31 cellular contexts compared by ENCODE assay signal in genomic region chr7:23161502-23161901, GRCh38.
"Had no signal": no experiment of that assay in that cellular context is flagged by ENCODE, and none has a peak within 500 bp of the region (broad histone marks: within the 10 kb centered on the region; RNA-seq: fewer than 3 reads in every experiment).

No MANE protein-coding gene starts in this region.

- H3K27ac ChIP-seq: neural progenitor cell, ovary, parathyroid adenoma, psoas muscle, right lobe of liver, sigmoid colon, spleen, suprapubic skin, testis, tibial artery, transverse colon, upper lobe of right lung, uterus had no signal

- H3K27me3 ChIP-seq: neural progenitor cell, ovary, right lobe of liver, sigmoid colon, spleen, suprapubic skin, testis, tibial artery, transverse colon, upper lobe of right lung, uterus had no signal

- H3K4me3 ChIP-seq: neural progenitor cell, ovary, psoas muscle, right lobe of liver, sigmoid colon, smooth muscle cell, spleen, suprapubic skin, testis, tibial artery, transverse colon, upper lobe of right lung, uterus had no signal

- H3K27ac Mint-ChIP-seq: natural killer cell; nephron; neural progenitor cell; progenitor cell of endocrine pancreas; stimulated activated memory B cell treated with anti-CD40 and anti-IgM and Interleukin-4, amounts not matched to agents 10 μg/mL and 1 μg/mL and 100 μg/mL, for 72 hours; stimulated activated naive CD8-positive, alpha-beta T cell treated with anti-CD3 and anti-CD28 coated beads, Interleukin-15, amount 100 ng/mL, for 72 hours; type B pancreatic cell had no signal

- ATAC-seq: natural killer cell; psoas muscle; right cardiac atrium; right lobe of liver; stimulated activated memory B cell treated with anti-CD40 and anti-IgM and Interleukin-4, amounts not matched to agents 10 μg/mL and 1 μg/mL and 100 μg/mL, for 72 hours; stimulated activated naive CD8-positive, alpha-beta T cell treated with anti-CD3 and anti-CD28 coated beads, Interleukin-15, amount 100 ng/mL, for 72 hours; stimulated activated naive CD8-positive, alpha-beta T cell treated with anti-CD3 and anti-CD28 coated beads, Interleukin-15, Interleukin-2, amounts not matched to agents 100 U/mL and 50 U/mL, for 24 hours; upper lobe of right lung had no signal

- H3K36me3 ChIP-seq: neural progenitor cell, ovary, right lobe of liver, transverse colon, uterus had no signal

- DNase-seq: natural killer cell; occipital lobe; ovary; posterior cingulate gyrus; psoas muscle; right cardiac atrium; right lobe of liver; sigmoid colon; spleen; stimulated activated CD4-positive, alpha-beta T cell treated with anti-CD3 and anti-CD28 coated beads, Interleukin-12 subunit alpha, Interleukin-12 subunit beta, amount 100 ng/mL, for 4 hours; stimulated activated CD4-positive, alpha-beta T cell treated with anti-CD3 and anti-CD28 coated beads, Interleukin-1b, Interleukin-23, amount 100 ng/mL, for 48 hours; stimulated activated CD4-positive, alpha-beta T cell treated with anti-CD3 and anti-CD28 coated beads, Interleukin-4, amount 100 ng/mL, for 1 hour; stimulated activated CD4-positive, alpha-beta T cell treated with anti-CD3 and anti-CD28 coated beads, Interleukin-4, amount 100 ng/mL, for 4 hours; stimulated activated CD8-positive, alpha-beta memory T cell treated with anti-CD3 and anti-CD28 coated beads, Interleukin-4, amount 100 ng/mL, for 48 hours; stimulated activated naive CD4-positive, alpha-beta T cell; stimulated activated naive CD8-positive, alpha-beta T cell treated with anti-CD3 and anti-CD28 coated beads, Interleukin-15, amount 100 ng/mL, for 72 hours; stimulated activated naive CD8-positive, alpha-beta T cell treated with anti-CD3 and anti-CD28 coated beads, Interleukin-15, Interleukin-2, amounts not matched to agents 100 U/mL and 50 U/mL, for 24 hours; substantia nigra; testis; tibial artery; transverse colon; upper lobe of right lung; uterus had no signal

- H3K4me3 Mint-ChIP-seq: natural killer cell; nephron; neural progenitor cell; stimulated activated memory B cell treated with anti-CD40 and anti-IgM and Interleukin-4, amounts not matched to agents 10 μg/mL and 1 μg/mL and 100 μg/mL, for 72 hours; stimulated activated naive CD8-positive, alpha-beta T cell treated with anti-CD3 and anti-CD28 coated beads, Interleukin-15, amount 100 ng/mL, for 72 hours; type B pancreatic cell had no signal

- H3K4me1 Mint-ChIP-seq: natural killer cell; nephron; neural progenitor cell; stimulated activated memory B cell treated with anti-CD40 and anti-IgM and Interleukin-4, amounts not matched to agents 10 μg/mL and 1 μg/mL and 100 μg/mL, for 72 hours; stimulated activated naive CD8-positive, alpha-beta T cell treated with anti-CD3 and anti-CD28 coated beads, Interleukin-15, amount 100 ng/mL, for 72 hours had no signal

- H3K9me3 ChIP-seq: ovary, psoas muscle, right lobe of liver, sigmoid colon, spleen, suprapubic skin, testis, tibial artery, transverse colon, upper lobe of right lung, uterus had no signal

- H3K36me3 Mint-ChIP-seq: natural killer cell had no signal

- H3K4me1 ChIP-seq: neural progenitor cell, parathyroid adenoma, right lobe of liver, sigmoid colon, spleen, suprapubic skin, tibial artery, transverse colon, upper lobe of right lung, uterus had no signal

- H3K27me3 Mint-ChIP-seq: progenitor cell of endocrine pancreas; stimulated activated memory B cell treated with anti-CD40 and anti-IgM and Interleukin-4, amounts not matched to agents 10 μg/mL and 1 μg/mL and 100 μg/mL, for 72 hours; stimulated activated naive CD8-positive, alpha-beta T cell treated with anti-CD3 and anti-CD28 coated beads, Interleukin-15, amount 100 ng/mL, for 72 hours; type B pancreatic cell had no signal

- H3K9me3 Mint-ChIP-seq: natural killer cell; nephron; neural progenitor cell; stimulated activated memory B cell treated with anti-CD40 and anti-IgM and Interleukin-4, amounts not matched to agents 10 μg/mL and 1 μg/mL and 100 μg/mL, for 72 hours; stimulated activated naive CD8-positive, alpha-beta T cell treated with anti-CD3 and anti-CD28 coated beads, Interleukin-15, amount 100 ng/mL, for 72 hours; type B pancreatic cell had no signal
